8 cellular contexts compared by ENCODE assay signal in the genomic region with DNA sequence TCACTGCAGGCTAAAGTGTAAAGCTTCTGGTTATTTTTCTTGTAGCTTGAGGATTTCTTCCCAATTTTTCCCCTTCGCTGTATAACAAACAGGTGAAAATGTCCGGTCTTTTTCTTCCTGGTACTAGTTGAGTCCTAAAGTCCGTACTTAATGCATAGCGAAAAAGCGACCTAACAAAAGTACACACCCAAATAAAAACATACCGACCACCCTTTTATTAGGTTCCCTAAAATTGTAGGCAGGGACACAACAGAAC. TPM values are rescaled to one million over a fixed set of nuclear protein-coding genes. Genes with fewer than 3 reads are reported as not detected.
DNase-seq lines count a peak whose midpoint lies in the region; ATAC-seq, FAIRE-seq and TF ChIP-seq lines count a peak whose summit lies in the region.

No MANE protein-coding gene starts in this region.

- no peaks in the 10 kb centered on the region for H3K9me3 ChIP-seq in Karpas-422 (ENCODE audit: low read length)

- H3K4me1 ChIP-seq in Karpas-422 (ENCODE audit: low read length), result peaks cover 30% of the 10 kb centered on the region

- no peaks in the 10 kb centered on the region for H3K27me3 ChIP-seq in Karpas-422 (ENCODE audit: low read length)

- no peak for TF ChIP-seq POLR2A in H54 (IDR thresholded peaks at IDR 0.05; ENCODE audit: low read depth, low read length)

- peak overlapping the region; percentile 88 for H3K27ac ChIP-seq in Karpas-422 (ENCODE audit: low read length)
- peak overlapping the region; percentile 89 to 98 for H3K27ac ChIP-seq in coronary artery

- peaks cover 56 to 57% of the 10 kb centered on the region in 2 donors for H3K4me1 Mint-ChIP-seq in natural killer cell

- peak overlapping the region; percentile 95 for H3K4me2 ChIP-seq in Karpas-422 (ENCODE audit: low read depth, low read length, poor library complexity, severe bottlenecking)

- H4K20me1 ChIP-seq in Karpas-422 (ENCODE audit: insufficient read depth, low read depth, low read length), result peaks cover 8% of the 10 kb centered on the region; the same call in 1 of the 2 replicates

- no peaks in the 10 kb centered on the region for H3K9me3 Mint-ChIP-seq in natural killer cell

- ATAC-seq in natural killer cell, result no peak

- TF ChIP-seq CTCF in AG10803 (conservative IDR thresholded peaks at IDR 0.05; ENCODE audit: low read length), result no peak
- no peak for TF ChIP-seq CTCF in coronary artery (IDR thresholded peaks at IDR 0.05)
- no peak for TF ChIP-seq CTCF in natural killer cell (IDR thresholded peaks at IDR 0.05)

- H3K4me3 Mint-ChIP-seq in natural killer cell, result peak overlapping the region; percentile 92

- H3K27me3 Mint-ChIP-seq in natural killer cell (ENCODE audit: low read depth in 2 of 2), result no peaks in the 10 kb centered on the region

- peaks cover 95% of the 10 kb centered on the region for H3K79me2 ChIP-seq in Karpas-422 (ENCODE audit: low read length)

- no peaks in the 10 kb centered on the region for H3K9me2 ChIP-seq in Karpas-422 (replicated peaks; ENCODE audit: insufficient read depth, low read length)

- peak overlapping the region; percentile 91 for H3K9ac ChIP-seq in Karpas-422 (ENCODE audit: low read length)

- peak overlapping the region; percentile 2; the same call in 1 of the 2 replicates for H2AFZ ChIP-seq in Karpas-422 (ENCODE audit: low read length)

- DNase-seq in AG10803 (ENCODE audit: low read depth) (no peak), Karpas-422 (no peak), coronary artery (ENCODE audit: low spot score) (no peak), natural killer cell (no peak), NCI-H1417 (lab: John Stamatoyannopoulos, UW) (no peak), NCI-H524 (lab: John Stamatoyannopoulos, UW) (no peak), H54 (ENCODE audit: insufficient read length, low spot score) (no peak), GM19240 (ENCODE audit: insufficient read length, low spot score) (no peak)

- H3K36me3 ChIP-seq in Karpas-422 (ENCODE audit: insufficient read depth, low read length), result peaks cover 16% of the 10 kb centered on the region; the same call in 1 of the 2 replicates

- intact Hi-C loops in natural killer cell (cut with micrococcal nuclease), result loop anchor here (1.0 kb wide), 1 partner anchor 22 kb away; a partner anchor contains a TSS

- H3K27ac Mint-ChIP-seq in natural killer cell, result peak overlapping the region; percentile 92 to 95

- peak overlapping the region; percentile 94 for H3K4me3 ChIP-seq in AG10803 (ENCODE audit: low read length)
- peak overlapping the region; percentile 91 for H3K4me3 ChIP-seq in Karpas-422 (ENCODE audit: low read length)
- peak overlapping the region; percentile 100 for H3K4me3 ChIP-seq in coronary artery

- no peaks in the 10 kb centered on the region for H3K36me3 Mint-ChIP-seq in natural killer cell

- FAIRE-seq in H54 (lab: Jason Lieb, UNC), result no peak

RNA-seq across cellular contexts. Expression of a gene that starts 0.3 kb away (rescaled TPM):
- 42.6 and 78.8 TPM in 2 replicates for total RNA-seq in Karpas-422 (2014; rRNA removed; shearing (Covaris generic); ENCODE audit: low replicate concordance)
- total RNA-seq in natural killer cell, result 10 to 100 TPM; 24.2 to 25.3 (median 25.2) TPM

RNA-seq across cellular contexts. Expression of a gene that starts 0.8 kb away (rescaled TPM):
- 39.2 and 44.2 TPM in 2 replicates for total RNA-seq in Karpas-422 (2014; rRNA removed; shearing (Covaris generic); ENCODE audit: low replicate concordance)
- 10 to 100 TPM; 35.0 to 39.4 (median 38.7) TPM for total RNA-seq in natural killer cell

RNA-seq across cellular contexts. Expression of a gene that starts 22.2 kb away (rescaled TPM):
- 22.1 and 26.7 TPM in 2 replicates for total RNA-seq in Karpas-422 (2014; rRNA removed; shearing (Covaris generic); ENCODE audit: low replicate concordance)
- total RNA-seq in natural killer cell, result 10 to 100 TPM; 12.6 to 13.8 (median 13.2) TPM
